In the genomic region with DNA sequence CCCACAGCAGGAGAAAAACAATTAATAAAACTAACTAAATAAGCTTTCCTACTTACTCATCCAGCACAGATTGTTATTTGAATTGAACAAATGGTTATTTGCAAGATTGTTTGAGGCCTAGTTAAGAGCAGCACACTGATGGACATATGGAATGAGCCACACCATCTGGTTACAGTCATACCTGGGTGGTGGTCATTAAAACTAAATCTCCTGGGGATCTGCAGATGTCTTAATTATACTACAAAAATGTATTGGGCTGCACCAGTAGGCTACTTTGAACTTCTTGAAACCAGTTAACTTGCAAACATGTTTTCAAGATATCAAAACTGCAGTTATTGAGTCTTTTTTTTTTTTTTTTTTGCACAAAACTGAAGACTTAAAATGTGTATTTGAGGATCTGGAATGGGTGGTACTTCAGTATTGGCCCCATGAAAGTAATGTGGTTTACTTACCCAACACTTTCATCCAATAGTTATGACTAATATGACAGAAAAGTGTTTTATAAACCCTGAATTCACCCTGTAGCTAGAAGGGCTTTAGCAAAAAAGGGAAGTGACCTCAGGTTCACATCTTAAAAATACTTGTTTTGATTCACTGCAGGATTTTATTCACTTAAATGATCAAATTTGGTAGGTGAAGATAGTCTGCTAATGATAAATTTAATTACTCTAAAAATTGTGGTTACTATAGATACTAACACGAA, we compare ENCODE assay signal across 1 cellular context.
TF ChIP-seq lines count a peak whose summit lies in the region.

No MANE protein-coding gene starts in this region.

TF ChIP-seq in IMR-90, 13 proteins besides CTCF, POLR2A, EP300 and RAD21 (continued from another document):
- TF ChIP-seq BHLHE40 (IDR thresholded peaks at IDR 0.05; ENCODE audit: low read depth, low read length) (no peak), MXI1 (IDR thresholded peaks at IDR 0.05; ENCODE audit: borderline replicate concordance, low read depth, low read length) (no peak)
- TF ChIP-seq, protein P1, sequence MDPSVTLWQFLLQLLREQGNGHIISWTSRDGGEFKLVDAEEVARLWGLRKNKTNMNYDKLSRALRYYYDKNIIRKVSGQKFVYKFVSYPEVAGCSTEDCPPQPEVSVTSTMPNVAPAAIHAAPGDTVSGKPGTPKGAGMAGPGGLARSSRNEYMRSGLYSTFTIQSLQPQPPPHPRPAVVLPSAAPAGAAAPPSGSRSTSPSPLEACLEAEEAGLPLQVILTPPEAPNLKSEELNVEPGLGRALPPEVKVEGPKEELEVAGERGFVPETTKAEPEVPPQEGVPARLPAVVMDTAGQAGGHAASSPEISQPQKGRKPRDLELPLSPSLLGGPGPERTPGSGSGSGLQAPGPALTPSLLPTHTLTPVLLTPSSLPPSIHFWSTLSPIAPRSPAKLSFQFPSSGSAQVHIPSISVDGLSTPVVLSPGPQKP (IDR thresholded peaks at IDR 0.05; ENCODE audit: borderline replicate concordance, low read depth, low read length) = no peak
